ENCODE assay signal across 14 cellular contexts in the genomic region with DNA sequence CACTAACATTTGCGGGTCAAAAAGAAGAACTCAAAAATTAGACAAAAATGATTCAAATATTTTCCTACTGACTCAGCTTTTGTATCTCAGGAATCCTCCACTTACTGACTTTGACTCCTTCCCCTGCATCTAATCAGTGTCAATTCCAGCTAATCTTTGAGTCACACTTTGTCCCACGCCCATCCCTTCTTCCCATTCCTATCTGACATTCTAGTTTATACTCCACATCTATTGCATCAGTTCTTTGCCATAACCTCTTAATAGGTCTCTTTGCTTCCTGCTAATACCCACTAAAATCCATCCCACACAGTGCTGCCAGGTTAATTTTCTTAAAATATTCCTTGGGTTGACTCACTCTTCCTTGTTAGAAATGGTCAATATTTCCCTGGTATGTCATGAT. TPM values are rescaled to one million over a fixed set of nuclear protein-coding genes. Genes with fewer than 3 reads are reported as not detected.
DNase-seq lines count a peak whose midpoint lies in the region; ATAC-seq and TF ChIP-seq lines count a peak whose summit lies in the region.
"Had no signal": no experiment of that assay in that cellular context is flagged by ENCODE, and none has a peak within 500 bp of the region (broad histone marks: within the 10 kb centered on the region; RNA-seq: fewer than 3 reads in every experiment).

No MANE protein-coding gene starts in this region.

- BruUV-seq in A673 (replicated peaks; lab: Mats Ljungman, UMichigan): no TSS peak

- H3K27me3 ChIP-seq in A673 (replicated peaks; ENCODE audit: insufficient read depth, low read depth, low read length, poor library complexity): no peaks in the 10 kb centered on the region
- H3K27me3 ChIP-seq: BLaER1, heart right ventricle had no signal

- DNase-seq in A673 (ENCODE audit: low spot score) (peak; percentile 49), HK-2 (ENCODE audit: unreplicated experiment) (peak; percentile 28), amniotic stem cell (lab: John Stamatoyannopoulos, UW) (peak; percentile 31), glomerular endothelial cell (ENCODE audit: extremely low read depth, low read depth, low spot score) (peak; percentile 25), Right ventricle myocardium inferior (ENCODE audit: missing footprints) (no peak), NCI-H187 (lab: John Stamatoyannopoulos, UW) (no peak), NCI-H2196 (lab: John Stamatoyannopoulos, UW; ENCODE audit: unreplicated experiment) (no peak)
- DNase-seq: heart right ventricle; midbrain; NCI-H1105 treated with DMSO at 0.1 percent for 48 hours; stimulated activated CD8-positive, alpha-beta memory T cell treated with anti-CD3 and anti-CD28 coated beads, Interleukin-4, amount 100 ng/mL, for 48 hours had no signal

- no peak for TF ChIP-seq CTCF in A673 (conservative IDR thresholded peaks at IDR 0.05; ENCODE audit: low read depth, low read length)

- H3K27ac ChIP-seq in A673 (ENCODE audit: low read depth, low read length, poor library complexity, severe bottlenecking): no peak overlapping the region
- H3K27ac ChIP-seq: BLaER1, heart right ventricle, skin epidermis had no signal

- ATAC-seq in Right ventricle myocardium inferior (no peak), HG03025 (IDR thresholded peaks at IDR 0.05; ENCODE audit: low FRiP score, unreplicated experiment) (no peak)
- ATAC-seq: heart right ventricle had no signal

- H3K36me3 ChIP-seq in A673 (ENCODE audit: insufficient read depth, low read length, poor library complexity, severe bottlenecking): no peaks in the 10 kb centered on the region
- H3K36me3 ChIP-seq: BLaER1, heart right ventricle had no signal

- intact Hi-C loops in A673 (cut with micrococcal nuclease; ENCODE audit: unreplicated experiment) (no loop called here), Right ventricle myocardium inferior (cut with DNase I) (no loop called here)

- POLR2A ChIA-PET in A673 (lab: Charles Lee; ENCODE audit: low non-redundant PET): no interaction called here

- no peaks in the 10 kb centered on the region for H3K4me1 ChIP-seq in A673 (ENCODE audit: insufficient read depth, low read length, poor library complexity, severe bottlenecking)
- H3K4me1 ChIP-seq: BLaER1, heart right ventricle had no signal

- CTCF ChIA-PET in A673 (lab: Charles Lee): no interaction called here

- no peak overlapping the region for H3K4me3 ChIP-seq in A673 (ENCODE audit: low read depth, low read length, poor library complexity, severe bottlenecking)
- H3K4me3 ChIP-seq: BLaER1, heart right ventricle, skin epidermis had no signal

- H3K9me3 ChIP-seq in A673 (ENCODE audit: low read depth, low read length, poor library complexity, severe bottlenecking): no peaks in the 10 kb centered on the region
- H3K9me3 ChIP-seq: BLaER1 had no signal

RNA-seq across cellular contexts. Expression of a gene that starts 19.1 kb away (rescaled TPM):
- total RNA-seq in A673 (2021): 6.3 and 6.5 TPM in 2 replicates
- total RNA-seq in glomerular endothelial cell: 8.0 and 9.3 TPM in 2 replicates
- total RNA-seq in Right ventricle myocardium inferior: 8.6 TPM

Comparison
In these comparisons a context has a peak if more than half of its experiments do, and no peak if none do; other contexts are left out.
1. DNase-seq: peak in A673 (single experiment), HK-2 (single experiment), amniotic stem cell (single experiment) and glomerular endothelial cell (single experiment); none in Right ventricle myocardium inferior (single experiment), NCI-H187 (0 of 2) and NCI-H2196 (single experiment).